In genomic region chr2:64727013-64727767, GRCh38 we compare ENCODE assay signal across 8 cellular contexts.
DNase-seq lines count a peak whose midpoint lies in the region; ATAC-seq, FAIRE-seq and TF ChIP-seq lines count a peak whose summit lies in the region.

No MANE protein-coding gene starts in this region.

- intact Hi-C loops in head of caudate nucleus (cut with DNase I), result no loop called here

- DNase-seq in H54 (ENCODE audit: insufficient read length, low spot score) (no peak), MV-4-11 (lab: John Stamatoyannopoulos, UW) (peak; percentile 82), immature natural killer cell (peak; percentile 39 to 48 (median 46)), BE2C (no peak), epidermal melanocyte (ENCODE audit: insufficient read length, low spot score) (no peak), head of caudate nucleus (no peak)
- no peak for DNase-seq in stimulated activated naive CD4-positive, alpha-beta T cell treated with Interleukin-2 at 50 U/mL for 16 hours (lab: John Stamatoyannopoulos, UW)

- no peak for TF ChIP-seq POLR2A in H54 (IDR thresholded peaks at IDR 0.05; ENCODE audit: low read depth, low read length)

- FAIRE-seq in H54 (lab: Jason Lieb, UNC), result peak; percentile 27

- TF ChIP-seq CTCF in BE2C (IDR thresholded peaks at IDR 0.05; ENCODE audit: low read depth, low read length), result no peak

- H3K4me3 Mint-ChIP-seq in immature natural killer cell, result peak overlapping the region; percentile 33 to 80 (median 57)

- H3K9me3 ChIP-seq in BE2C, result no peaks in the 10 kb centered on the region

- ATAC-seq in GM18517 (IDR thresholded peaks at IDR 0.05; ENCODE audit: unreplicated experiment), result peak; percentile 83

- H3K36me3 ChIP-seq in BE2C, result no peaks in the 10 kb centered on the region

- peaks cover 0 to 3% (median 3%) of the 10 kb centered on the region in 3 donors for H3K36me3 Mint-ChIP-seq in immature natural killer cell

- H3K4me3 ChIP-seq in BE2C (ENCODE audit: low read depth, low read length), result no peak overlapping the region

- H3K27me3 Mint-ChIP-seq in immature natural killer cell (ENCODE audit: low read depth in 3 of 3), result no peaks in the 10 kb centered on the region

- H3K4me1 ChIP-seq in BE2C, result peaks cover 12% of the 10 kb centered on the region

- peak overlapping the region; percentile 81 to 93 (median 86) for H3K27ac Mint-ChIP-seq in immature natural killer cell

- H3K9me3 Mint-ChIP-seq in immature natural killer cell, result no peaks in the 10 kb centered on the region

- peaks cover 36 to 45% of the 10 kb centered on the region in 2 donors for H3K4me1 Mint-ChIP-seq in immature natural killer cell

- H3K27me3 ChIP-seq in BE2C, result no peaks in the 10 kb centered on the region

Comparison
In these comparisons a context has a peak if more than half of its experiments do, and no peak if none do; other contexts are left out.
1. DNase-seq: peak in MV-4-11 (single experiment) and immature natural killer cell (3 of 3); none in H54 (single experiment), BE2C (single experiment), stimulated activated naive CD4-positive, alpha-beta T cell treated with Interleukin-2 at 50 U/mL for 16 hours (single experiment), epidermal melanocyte (single experiment) and head of caudate nucleus (0 of 42).